Comparison of ENCODE assay signal across 25 cellular contexts in genomic region chr12:88923631-88924030, GRCh38.
"Had no signal": no experiment of that assay in that cellular context is flagged by ENCODE, and none has a peak within 500 bp of the region (broad histone marks: within the 10 kb centered on the region; RNA-seq: fewer than 3 reads in every experiment).

No MANE protein-coding gene starts in this region.

- H3K9me3 ChIP-seq: right lobe of liver, testis, vagina had no signal

- H3K4me1 Mint-ChIP-seq: nephron, T-cell had no signal

- H3K27me3 Mint-ChIP-seq: brain; dendritic cell treated with granulocyte-macrophage colony-stimulating factor and Interleukin-4, amounts not matched to agents 40 ng/mL and 50 ng/mL, for 4 days; T-cell had no signal

- H3K4me1 ChIP-seq: right lobe of liver, testis had no signal

- FAIRE-seq: endometrium had no signal

- H3K36me3 ChIP-seq: right lobe of liver, vagina, WERI-Rb-1 had no signal

- H3K36me3 Mint-ChIP-seq: activated naive CD4-positive, alpha-beta T cell treated with anti-CD3 and anti-CD28 coated beads, Interleukin-2, amount 50 U/mL, for 72 hours; brain; T-cell had no signal

- H3K4me3 ChIP-seq: right lobe of liver, testis, vagina had no signal

- H3K27me3 ChIP-seq: right lobe of liver, testis, vagina had no signal

- H3K9me3 Mint-ChIP-seq: activated naive CD4-positive, alpha-beta T cell treated with anti-CD3 and anti-CD28 coated beads, Interleukin-2, amount 50 U/mL, for 72 hours; dendritic cell treated with granulocyte-macrophage colony-stimulating factor and Interleukin-4, amounts not matched to agents 40 ng/mL and 50 ng/mL, for 4 days; T-cell; T-helper 2 cell treated with Interferon-gamma antibody and Interleukin-4, amounts not matched to agents 5 μg/mL and 100 μg/mL, for 36 hours had no signal

- H3K79me2 ChIP-seq: parathyroid adenoma had no signal

- H3K27ac ChIP-seq: parathyroid adenoma, right lobe of liver, testis, vagina, WERI-Rb-1 had no signal

- DNase-seq: activated CD4-positive, alpha-beta T cell treated with anti-CD3 and anti-CD28 coated beads for 1 hour; activated CD4-positive, alpha-beta T cell treated with anti-CD3 and anti-CD28 coated beads, Interleukin-2, amount 50 U/mL, for 1 hour; activated CD8-positive, alpha-beta T cell treated with anti-CD3 and anti-CD28 coated beads, Interleukin-2, amount 10 ng/mL, durations not matched to agents 7 days and 5 days; activated gamma-delta T cell treated with Interleukin-2 at 50 U/mL for 16 hours; aorta; caudate nucleus; effector CD4-positive, alpha-beta T cell; foreskin melanocyte; kidney; midbrain; right lobe of liver; stimulated activated CD4-positive, alpha-beta T cell treated with anti-CD3 and anti-CD28 coated beads, Interleukin-2, amount 100 ng/mL, for 48 hours; stimulated activated naive CD4-positive, alpha-beta T cell; T-cell; testis; trophoblast cell; WERI-Rb-1 had no signal

- H3K9ac ChIP-seq: parathyroid adenoma had no signal

- H2AFZ ChIP-seq: parathyroid adenoma had no signal

- H3K27ac Mint-ChIP-seq: activated CD8-positive, alpha-beta T cell treated with anti-CD3 and anti-CD28 coated beads, Interleukin-2, amount 10 ng/mL, durations not matched to agents 7 days and 5 days; activated naive CD4-positive, alpha-beta T cell treated with anti-CD3 and anti-CD28 coated beads, Interleukin-2, amount 50 U/mL, for 72 hours; brain; dendritic cell treated with granulocyte-macrophage colony-stimulating factor and Interleukin-4, amounts not matched to agents 40 ng/mL and 50 ng/mL, for 4 days; nephron; T-cell; T-helper 2 cell treated with Interferon-gamma antibody and Interleukin-4, amounts not matched to agents 5 μg/mL and 100 μg/mL, for 36 hours had no signal

- H3K4me3 Mint-ChIP-seq: activated CD8-positive, alpha-beta T cell treated with anti-CD3 and anti-CD28 coated beads, Interleukin-2, amount 10 ng/mL, durations not matched to agents 7 days and 5 days; brain; dendritic cell treated with granulocyte-macrophage colony-stimulating factor and Interleukin-4, amounts not matched to agents 40 ng/mL and 50 ng/mL, for 4 days; nephron; T-cell; T-helper 2 cell treated with Interferon-gamma antibody and Interleukin-4, amounts not matched to agents 5 μg/mL and 100 μg/mL, for 36 hours had no signal
